In genomic region chr4:115171220-115171619, GRCh38 we compare ENCODE assay signal across 9 cellular contexts. TPM values are rescaled to one million over a fixed set of nuclear protein-coding genes. Genes with fewer than 3 reads are reported as not detected.
"Had no signal": no experiment of that assay in that cellular context is flagged by ENCODE, and none has a peak within 500 bp of the region (broad histone marks: within the 10 kb centered on the region; RNA-seq: fewer than 3 reads in every experiment).

No MANE protein-coding gene starts in this region.

- H3K4me1 ChIP-seq: HAP-1 had no signal

- H3K27ac ChIP-seq: GM23248, HL-60 had no signal

- H3K9ac ChIP-seq: GM23248 had no signal

- H3K36me3 ChIP-seq: HAP-1 had no signal

- DNase-seq: GM23248, GOT3, H7, HFFc6 had no signal

- ATAC-seq: HCT116 had no signal

- H2AFZ ChIP-seq: GM23248 had no signal

- H3K4me3 ChIP-seq: GM23248, HAP-1 had no signal

RNA-seq across cellular contexts. Expression of gene NDST4, which starts 57.8 kb away (rescaled TPM):
- total RNA-seq: GM23248, H7, HFFc6, HT1080 had no signal
- polyA plus RNA-seq: GM23248, IgD-negative memory B cell had no signal
